19 cellular contexts compared by ENCODE assay signal in the genomic region with DNA sequence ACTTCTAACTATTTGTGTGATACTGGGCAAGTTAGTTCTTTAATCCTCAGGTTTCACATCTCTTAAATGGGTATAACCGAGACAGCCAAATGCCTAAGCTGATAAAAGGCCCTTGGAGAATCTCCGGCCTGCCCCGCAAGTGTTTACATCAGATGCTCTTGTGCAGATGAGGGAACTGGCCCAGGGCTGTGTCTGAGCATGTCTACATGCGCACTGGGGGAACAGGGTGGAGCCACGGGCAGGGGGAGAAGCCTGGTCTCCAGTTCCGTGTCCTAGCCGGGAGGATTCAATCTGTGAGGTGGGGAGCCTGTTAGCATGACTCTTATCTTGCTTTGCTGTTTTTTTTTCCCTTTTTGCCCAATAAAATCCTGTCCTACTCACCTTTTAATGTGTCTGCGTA.
"Had no signal": no experiment of that assay in that cellular context is flagged by ENCODE, and none has a peak within 500 bp of the region (broad histone marks: within the 10 kb centered on the region; RNA-seq: fewer than 3 reads in every experiment).

No MANE protein-coding gene starts in this region.

- H3K4me3 Mint-ChIP-seq: activated CD4-positive, alpha-beta memory T cell treated with anti-CD3 and anti-CD28 coated beads, Interleukin-2, amount 10 ng/mL, durations not matched to agents 7 days and 5 days; activated CD4-positive, alpha-beta T cell treated with anti-CD3 and anti-CD28 coated beads, Interleukin-2, amount 10 ng/mL, durations not matched to agents 24 days and 14 days; activated naive CD4-positive, alpha-beta T cell treated with anti-CD3 and anti-CD28 coated beads, Interleukin-2, amount 10 ng/mL, durations not matched to agents 7 days and 5 days; stimulated activated naive B cell treated with anti-CD40 and anti-IgM and Interleukin-4, amounts not matched to agents 10 μg/mL and 1 μg/mL and 100 μg/mL, for 72 hours; T-helper 17 cell; type B pancreatic cell had no signal

- H3K9me3 ChIP-seq: heart left ventricle, lower lobe of right lung, thoracic aorta had no signal

- H3K4me3 ChIP-seq: cardiac muscle cell, heart left ventricle, lower lobe of right lung, mucosa of descending colon, thoracic aorta had no signal

- H3K36me3 Mint-ChIP-seq: activated naive CD4-positive, alpha-beta T cell treated with anti-CD3 and anti-CD28 coated beads, Interleukin-2, amount 10 ng/mL, durations not matched to agents 7 days and 5 days; stimulated activated naive B cell treated with anti-CD40 and anti-IgM and Interleukin-4, amounts not matched to agents 10 μg/mL and 1 μg/mL and 100 μg/mL, for 72 hours; type B pancreatic cell had no signal

- H3K4me1 ChIP-seq: heart left ventricle, lower lobe of right lung had no signal

- H3K27ac ChIP-seq: cardiac muscle cell, heart left ventricle, lower lobe of right lung, thoracic aorta had no signal

- H3K36me3 ChIP-seq: cardiac muscle cell, heart left ventricle, lower lobe of right lung, thoracic aorta had no signal

- H3K27me3 ChIP-seq: cardiac muscle cell, heart left ventricle had no signal

- H3K27ac Mint-ChIP-seq: activated CD4-positive, alpha-beta memory T cell treated with anti-CD3 and anti-CD28 coated beads, Interleukin-2, amount 10 ng/mL, durations not matched to agents 7 days and 5 days; activated CD4-positive, alpha-beta T cell treated with anti-CD3 and anti-CD28 coated beads, Interleukin-2, amount 10 ng/mL, durations not matched to agents 24 days and 14 days; activated naive CD4-positive, alpha-beta T cell treated with anti-CD3 and anti-CD28 coated beads, Interleukin-2, amount 10 ng/mL, durations not matched to agents 7 days and 5 days; stimulated activated naive B cell treated with anti-CD40 and anti-IgM and Interleukin-4, amounts not matched to agents 10 μg/mL and 1 μg/mL and 100 μg/mL, for 72 hours; T-helper 17 cell; type B pancreatic cell had no signal

- H3K27me3 Mint-ChIP-seq: activated CD4-positive, alpha-beta memory T cell treated with anti-CD3 and anti-CD28 coated beads, Interleukin-2, amount 10 ng/mL, durations not matched to agents 7 days and 5 days; activated CD4-positive, alpha-beta T cell treated with anti-CD3 and anti-CD28 coated beads, Interleukin-2, amount 10 ng/mL, durations not matched to agents 24 days and 14 days; activated naive CD4-positive, alpha-beta T cell treated with anti-CD3 and anti-CD28 coated beads, Interleukin-2, amount 10 ng/mL, durations not matched to agents 7 days and 5 days; stimulated activated naive B cell treated with anti-CD40 and anti-IgM and Interleukin-4, amounts not matched to agents 10 μg/mL and 1 μg/mL and 100 μg/mL, for 72 hours; T-helper 17 cell had no signal

- H3K9me3 Mint-ChIP-seq: activated CD4-positive, alpha-beta T cell treated with anti-CD3 and anti-CD28 coated beads, Interleukin-2, amount 10 ng/mL, durations not matched to agents 24 days and 14 days; type B pancreatic cell had no signal

- ATAC-seq: activated CD4-positive, CD25-positive, alpha-beta regulatory T cell treated with anti-CD3 and anti-CD28 coated beads, Interleukin-2, amount 50 U/mL, for 24 hours; heart left ventricle; left lobe of liver; lower lobe of right lung; mucosa of descending colon; stimulated activated naive B cell treated with anti-CD40 and anti-IgM and Interleukin-4, amounts not matched to agents 10 μg/mL and 1 μg/mL and 100 μg/mL, for 72 hours; T-helper 17 cell had no signal

- DNase-seq: activated CD4-positive, alpha-beta memory T cell treated with anti-CD3 and anti-CD28 coated beads, Interleukin-2, amount 10 ng/mL, durations not matched to agents 7 days and 5 days; activated CD4-positive, alpha-beta T cell treated with anti-CD3 and anti-CD28 coated beads, Interleukin-2, amount 10 ng/mL, durations not matched to agents 24 days and 14 days; activated effector memory CD4-positive, alpha-beta T cell treated with anti-CD3 and anti-CD28 coated beads, Interleukin-2, amount 50 U/mL, for 16 hours; activated naive CD4-positive, alpha-beta T cell treated with anti-CD3 and anti-CD28 coated beads, Interleukin-2, amount 10 ng/mL, durations not matched to agents 7 days and 5 days; amygdala; heart left ventricle; lower lobe of right lung; mesendoderm; occipital lobe; stimulated activated CD4-positive, alpha-beta T cell treated with anti-CD3 and anti-CD28 coated beads, Interleukin-2, amount 100 ng/mL, for 48 hours; stimulated activated CD8-positive, alpha-beta memory T cell treated with anti-CD3 and anti-CD28 coated beads, Interleukin-4, amount 100 ng/mL, for 48 hours; stimulated activated naive B cell treated with anti-CD40 and anti-IgM and Interleukin-4, amounts not matched to agents 10 μg/mL and 1 μg/mL and 100 μg/mL, for 72 hours; T-helper 17 cell had no signal

- H3K4me1 Mint-ChIP-seq: activated CD4-positive, alpha-beta memory T cell treated with anti-CD3 and anti-CD28 coated beads, Interleukin-2, amount 10 ng/mL, durations not matched to agents 7 days and 5 days; activated CD4-positive, alpha-beta T cell treated with anti-CD3 and anti-CD28 coated beads, Interleukin-2, amount 10 ng/mL, durations not matched to agents 24 days and 14 days; activated naive CD4-positive, alpha-beta T cell treated with anti-CD3 and anti-CD28 coated beads, Interleukin-2, amount 10 ng/mL, durations not matched to agents 7 days and 5 days; stimulated activated naive B cell treated with anti-CD40 and anti-IgM and Interleukin-4, amounts not matched to agents 10 μg/mL and 1 μg/mL and 100 μg/mL, for 72 hours; T-helper 17 cell had no signal
